ENCODE assay signal across 8 cellular contexts in genomic region chr17:57955183-57955952, GRCh38.
DNase-seq lines count a peak whose midpoint lies in the region; ATAC-seq and TF ChIP-seq lines count a peak whose summit lies in the region.

Gene CUEDC1, minus strand, starts transcription at chr17:57955412. Its CDS starts 69,848 bp downstream, at chr17:57885564.

- ATAC-seq in GM19463 (IDR thresholded peaks at IDR 0.05; ENCODE audit: unreplicated experiment) = peak; percentile 38

- peak within 1 kb of the TSS; percentile 97 for H3K27ac ChIP-seq in layer of hippocampus (ENCODE audit: low read depth, low read length)

- TF ChIP-seq CTCF in AG09309 (IDR thresholded peaks at IDR 0.05; ENCODE audit: control insufficient read depth, insufficient read depth, low read depth, low read length, missing control alignments) (peak; percentile 31), choroid plexus epithelial cell (conservative IDR thresholded peaks at IDR 0.05; ENCODE audit: low read depth, low read length) (peak; percentile 41)

- H3K4me3 ChIP-seq in AG09309 (ENCODE audit: control insufficient read depth, low read depth, low read length) (peak within 1 kb of the TSS; percentile 73), choroid plexus epithelial cell (ENCODE audit: low read depth, low read length) (peak within 1 kb of the TSS; percentile 67)

- DNase-seq in AG09309 (ENCODE audit: low read depth) (no peak), NCI-H146 treated with DMSO at 0.1 percent for 48 hours (lab: John Stamatoyannopoulos, UW; ENCODE audit: unreplicated experiment) (peak; percentile 11), choroid plexus epithelial cell (ENCODE audit: low read depth) (peak; percentile 54), NCI-H524 treated with DMSO at 0.1 percent for 48 hours (lab: John Stamatoyannopoulos, UW) (no peak)
- DNase-seq in activated CD4-positive, alpha-beta T cell treated with anti-CD3 and anti-CD28 coated beads for 24 hours (ENCODE audit: low read depth in 2 of 2) = peak; percentile 46 to 60
- peak; percentile 35 to 57 (median 52) for DNase-seq in stimulated activated CD4-positive, alpha-beta T cell treated with anti-CD3 and anti-CD28 coated beads, Interleukin-1b, Interleukin-23, amount 100 ng/mL, for 24 hours (ENCODE audit: low read depth in 4 of 4, low spot score in 1 of 4)

- H3K27me3 ChIP-seq in layer of hippocampus (ENCODE audit: control insufficient read depth, insufficient read depth, low read length) = no peaks in the 10 kb centered on the region

Comparison
In these comparisons a context has a peak if more than half of its experiments do, and no peak if none do; other contexts are left out.
1. DNase-seq: peak in NCI-H146 treated with DMSO at 0.1 percent for 48 hours (single experiment), activated CD4-positive, alpha-beta T cell treated with anti-CD3 and anti-CD28 coated beads for 24 hours (2 of 2), choroid plexus epithelial cell (single experiment) and stimulated activated CD4-positive, alpha-beta T cell treated with anti-CD3 and anti-CD28 coated beads, Interleukin-1b, Interleukin-23, amount 100 ng/mL, for 24 hours (4 of 4); none in AG09309 (single experiment) and NCI-H524 treated with DMSO at 0.1 percent for 48 hours (single experiment).